ENCODE assay signal across 32 cellular contexts in genomic region chr3:95615592-95616310, GRCh38.
DNase-seq lines count a peak whose midpoint lies in the region; ATAC-seq, FAIRE-seq and TF ChIP-seq lines count a peak whose summit lies in the region.
"Had no signal": no experiment of that assay in that cellular context is flagged by ENCODE, and none has a peak within 500 bp of the region (broad histone marks: within the 10 kb centered on the region; RNA-seq: fewer than 3 reads in every experiment).

No MANE protein-coding gene starts in this region.

- FAIRE-seq in H54 (lab: Jason Lieb, UNC) (peak; percentile 89), RCC 7860 (lab: Jason Lieb, UNC) (peak; percentile 38)
- FAIRE-seq: GM12892, urothelium cell line had no signal

- intact Hi-C loops in posterior cingulate gyrus (cut with DNase I): no loop called here

- CTCF ChIA-PET in CD8-positive, alpha-beta memory T cell (lab: Charles Lee): no interaction called here

- H3K4me1 Mint-ChIP-seq in stimulated activated naive CD8-positive, alpha-beta T cell treated with anti-CD3 and anti-CD28 coated beads, Interleukin-15, amount 100 ng/mL, for 72 hours: no peaks in the 10 kb centered on the region
- H3K4me1 Mint-ChIP-seq in CD8-positive, alpha-beta memory T cell: no peaks in the 10 kb centered on the region
- H3K4me1 Mint-ChIP-seq: activated T-helper 17 cell treated with anti-CD3 and anti-CD28 coated beads, Interleukin-2, amount 50 U/mL, for 72 hours; naive thymus-derived CD8-positive, alpha-beta T cell had no signal

- H3K4me3 ChIP-seq in CD8-positive, alpha-beta memory T cell (ENCODE audit: low read length): no peak overlapping the region
- H3K4me3 ChIP-seq: gastrocnemius medialis, GM23248, left ventricle myocardium inferior, skin epidermis, thoracic aorta had no signal

- no peaks in the 10 kb centered on the region for H3K36me3 ChIP-seq in CD8-positive, alpha-beta memory T cell (ENCODE audit: insufficient read depth, low read length)
- H3K36me3 ChIP-seq: gastrocnemius medialis, left ventricle myocardium inferior, thoracic aorta had no signal

- DNase-seq in COLO829 (ENCODE audit: low spot score) (peak; percentile 24), H54 (ENCODE audit: insufficient read length, low spot score) (no peak), RCC 7860 (ENCODE audit: low spot score) (peak; percentile 50), kidney tubule cell (ENCODE audit: low spot score) (peak; percentile 84), posterior cingulate gyrus (no peak)
- DNase-seq in stimulated activated naive CD8-positive, alpha-beta T cell treated with anti-CD3 and anti-CD28 coated beads, Interleukin-15, amount 100 ng/mL, for 72 hours: no peak
- no peak for DNase-seq in CD8-positive, alpha-beta memory T cell
- DNase-seq in activated CD8-positive, alpha-beta memory T cell treated with anti-CD3 and anti-CD28 coated beads, Interleukin-2, amount 50 U/mL, for 48 hours: no peak
- DNase-seq: activated CD4-positive, alpha-beta T cell treated with anti-CD3 and anti-CD28 coated beads, Interleukin-2, amount 50 U/mL, for 48 hours; aorta; EL; gastrocnemius medialis; GM23248; hypothalamus; KBM-7; left ventricle myocardium inferior; naive thymus-derived CD8-positive, alpha-beta T cell; NCI-H1417 treated with DMSO at 0.1 percent for 48 hours; NCI-H2171 treated with DMSO at 0.1 percent for 48 hours; NCI-H526; occipital lobe; stimulated activated naive CD8-positive, alpha-beta T cell treated with anti-CD3 and anti-CD28 coated beads, Interleukin-15, Interleukin-2, amounts not matched to agents 100 U/mL and 50 U/mL, for 24 hours had no signal

- ATAC-seq in stimulated activated naive CD8-positive, alpha-beta T cell treated with anti-CD3 and anti-CD28 coated beads, Interleukin-15, amount 100 ng/mL, for 72 hours: no peak
- ATAC-seq: activated CD4-positive, CD25-positive, alpha-beta regulatory T cell treated with anti-CD3 and anti-CD28 coated beads, Interleukin-2, amount 50 U/mL, for 24 hours; activated T-helper 17 cell treated with anti-CD3 and anti-CD28 coated beads, Interleukin-2, amount 50 U/mL, for 72 hours; gastrocnemius medialis; naive thymus-derived CD8-positive, alpha-beta T cell; stimulated activated naive CD8-positive, alpha-beta T cell treated with anti-CD3 and anti-CD28 coated beads, Interleukin-15, Interleukin-2, amounts not matched to agents 100 U/mL and 50 U/mL, for 24 hours had no signal

- H3K27ac Mint-ChIP-seq in stimulated activated naive CD8-positive, alpha-beta T cell treated with anti-CD3 and anti-CD28 coated beads, Interleukin-15, amount 100 ng/mL, for 72 hours: no peak overlapping the region
- H3K27ac Mint-ChIP-seq in CD8-positive, alpha-beta memory T cell: no peak overlapping the region
- H3K27ac Mint-ChIP-seq: activated naive CD8-positive, alpha-beta T cell; activated T-helper 17 cell treated with anti-CD3 and anti-CD28 coated beads, Interleukin-2, amount 50 U/mL, for 72 hours; dendritic cell treated with granulocyte-macrophage colony-stimulating factor and Interleukin-4, amounts not matched to agents 40 ng/mL and 50 ng/mL, for 4 days; naive thymus-derived CD8-positive, alpha-beta T cell; T-helper 1 cell treated with Interleukin-12 subunit alpha and Interleukin-12 subunit beta and Interleukin-4 antibody, amounts not matched to agents 30 μg/mL and 1 μg/mL, for 36 hours had no signal

- H3K27me3 ChIP-seq in CD8-positive, alpha-beta memory T cell (ENCODE audit: insufficient read depth, low read length, poor library complexity, severe bottlenecking): no peaks in the 10 kb centered on the region
- H3K27me3 ChIP-seq: gastrocnemius medialis had no signal

- H3K4me3 Mint-ChIP-seq in stimulated activated naive CD8-positive, alpha-beta T cell treated with anti-CD3 and anti-CD28 coated beads, Interleukin-15, amount 100 ng/mL, for 72 hours: no peak overlapping the region
- H3K4me3 Mint-ChIP-seq in CD8-positive, alpha-beta memory T cell: no peak overlapping the region
- H3K4me3 Mint-ChIP-seq: activated naive CD8-positive, alpha-beta T cell; activated T-helper 17 cell treated with anti-CD3 and anti-CD28 coated beads, Interleukin-2, amount 50 U/mL, for 72 hours; dendritic cell treated with granulocyte-macrophage colony-stimulating factor and Interleukin-4, amounts not matched to agents 40 ng/mL and 50 ng/mL, for 4 days; naive thymus-derived CD8-positive, alpha-beta T cell; T-helper 1 cell treated with Interleukin-12 subunit alpha and Interleukin-12 subunit beta and Interleukin-4 antibody, amounts not matched to agents 30 μg/mL and 1 μg/mL, for 36 hours had no signal

- no peaks in the 10 kb centered on the region for H3K4me1 ChIP-seq in CD8-positive, alpha-beta memory T cell (ENCODE audit: insufficient read depth, low read length)
- H3K4me1 ChIP-seq: gastrocnemius medialis, left ventricle myocardium inferior had no signal

- H3K9me3 Mint-ChIP-seq in stimulated activated naive CD8-positive, alpha-beta T cell treated with anti-CD3 and anti-CD28 coated beads, Interleukin-15, amount 100 ng/mL, for 72 hours: no peaks in the 10 kb centered on the region
- peaks cover 0 to 8% (median 2%) of the 10 kb centered on the region in 5 donors for H3K9me3 Mint-ChIP-seq in CD8-positive, alpha-beta memory T cell
- H3K9me3 Mint-ChIP-seq: activated T-helper 17 cell treated with anti-CD3 and anti-CD28 coated beads, Interleukin-2, amount 50 U/mL, for 72 hours; T-helper 1 cell treated with Interleukin-12 subunit alpha and Interleukin-12 subunit beta and Interleukin-4 antibody, amounts not matched to agents 30 μg/mL and 1 μg/mL, for 36 hours had no signal

- POLR2A ChIA-PET in CD8-positive, alpha-beta memory T cell (lab: Charles Lee): no interaction called here

- H3K9me3 ChIP-seq in CD8-positive, alpha-beta memory T cell (ENCODE audit: low read length): no peaks in the 10 kb centered on the region
- H3K9me3 ChIP-seq: gastrocnemius medialis, thoracic aorta had no signal

- no peaks in the 10 kb centered on the region for H3K36me3 Mint-ChIP-seq in CD8-positive, alpha-beta memory T cell
- H3K36me3 Mint-ChIP-seq: activated naive CD8-positive, alpha-beta T cell; naive thymus-derived CD8-positive, alpha-beta T cell had no signal

- H3K27ac ChIP-seq in CD8-positive, alpha-beta memory T cell (ENCODE audit: low read depth, low read length): no peak overlapping the region
- H3K27ac ChIP-seq: C4-2B, gastrocnemius medialis, GM23248, left ventricle myocardium inferior, skin epidermis, thoracic aorta had no signal

- no peaks in the 10 kb centered on the region for H3K27me3 Mint-ChIP-seq in stimulated activated naive CD8-positive, alpha-beta T cell treated with anti-CD3 and anti-CD28 coated beads, Interleukin-15, amount 100 ng/mL, for 72 hours
- no peaks in the 10 kb centered on the region for H3K27me3 Mint-ChIP-seq in CD8-positive, alpha-beta memory T cell
- H3K27me3 Mint-ChIP-seq: activated naive CD8-positive, alpha-beta T cell; activated T-helper 17 cell treated with anti-CD3 and anti-CD28 coated beads, Interleukin-2, amount 50 U/mL, for 72 hours; dendritic cell treated with granulocyte-macrophage colony-stimulating factor and Interleukin-4, amounts not matched to agents 40 ng/mL and 50 ng/mL, for 4 days; naive thymus-derived CD8-positive, alpha-beta T cell had no signal

- TF ChIP-seq POLR2A in H54 (IDR thresholded peaks at IDR 0.05; ENCODE audit: low read depth, low read length): no peak

Comparison
In these comparisons a context has a peak if more than half of its experiments do, and no peak if none do; other contexts are left out.
1. DNase-seq: peak in COLO829 (single experiment), RCC 7860 (single experiment) and kidney tubule cell (single experiment); none in H54 (single experiment), stimulated activated naive CD8-positive, alpha-beta T cell treated with anti-CD3 and anti-CD28 coated beads, Interleukin-15, amount 100 ng/mL, for 72 hours (0 of 2), CD8-positive, alpha-beta memory T cell (0 of 5), activated CD8-positive, alpha-beta memory T cell treated with anti-CD3 and anti-CD28 coated beads, Interleukin-2, amount 50 U/mL, for 48 hours (single experiment) and posterior cingulate gyrus (0 of 10).